12 cellular contexts compared by ENCODE assay signal in the genomic region with DNA sequence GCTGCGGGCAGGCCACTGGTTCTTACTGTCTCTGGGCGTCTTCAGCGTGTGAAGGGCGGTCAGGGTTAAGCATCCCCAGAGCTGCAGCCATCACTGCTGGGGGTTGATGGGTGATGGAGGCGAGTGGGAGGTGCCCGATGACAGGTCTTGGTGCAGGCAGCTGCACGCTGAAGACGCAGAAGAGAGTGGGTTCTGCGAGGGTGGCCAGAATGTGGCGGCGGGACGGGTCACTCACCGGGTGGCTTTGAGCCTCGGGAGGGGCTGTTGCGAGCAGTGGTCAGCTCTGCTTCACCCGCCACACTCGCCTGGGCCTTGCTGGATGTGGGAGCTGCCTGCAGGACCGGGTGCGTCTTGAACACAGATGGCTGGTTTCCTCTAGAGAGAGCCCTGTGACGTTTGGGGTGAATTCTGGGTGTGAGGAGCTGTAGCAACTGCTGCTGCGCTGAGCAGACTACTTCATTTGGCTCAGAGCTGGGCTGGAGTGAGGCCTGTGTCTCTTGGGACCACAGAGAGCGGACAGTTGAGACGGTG. TPM values are rescaled to one million over a fixed set of nuclear protein-coding genes. Genes with fewer than 3 reads are reported as not detected.
DNase-seq lines count a peak whose midpoint lies in the region; ATAC-seq and TF ChIP-seq lines count a peak whose summit lies in the region.
"Had no signal": no experiment of that assay in that cellular context is flagged by ENCODE, and none has a peak within 500 bp of the region (broad histone marks: within the 10 kb centered on the region; RNA-seq: fewer than 3 reads in every experiment).

No MANE protein-coding gene starts in this region.

- no peaks in the 10 kb centered on the region for H3K9me3 Mint-ChIP-seq in activated CD4-positive, alpha-beta T cell treated with anti-CD3 and anti-CD28 coated beads for 36 hours (ENCODE audit: low read depth)
- H3K9me3 Mint-ChIP-seq in activated CD8-positive, alpha-beta T cell treated with anti-CD3 and anti-CD28 coated beads for 36 hours: no peaks in the 10 kb centered on the region

- peak overlapping the region; percentile 83 for H3K27ac Mint-ChIP-seq in activated CD4-positive, alpha-beta T cell treated with anti-CD3 and anti-CD28 coated beads for 36 hours
- peak overlapping the region; percentile 90 for H3K27ac Mint-ChIP-seq in activated CD8-positive, alpha-beta T cell treated with anti-CD3 and anti-CD28 coated beads for 36 hours

- H3K9me3 ChIP-seq in heart left ventricle (no peaks in the 10 kb centered on the region), spleen (no peaks in the 10 kb centered on the region)
- H3K9me3 ChIP-seq: mucosa of descending colon had no signal

- TF ChIP-seq POLR2A in heart left ventricle (IDR thresholded peaks at IDR 0.05): no peak
- TF ChIP-seq POLR2A in spleen (IDR thresholded peaks at IDR 0.05): no peak

- TF ChIP-seq CTCF in activated CD8-positive, alpha-beta T cell treated with anti-CD3 and anti-CD28 coated beads for 36 hours (IDR thresholded peaks at IDR 0.05): no peak
- TF ChIP-seq CTCF in heart left ventricle (IDR thresholded peaks at IDR 0.05) (no peak), spleen (IDR thresholded peaks at IDR 0.05 in 8 of 11, conservative IDR thresholded peaks at IDR 0.05 in 3 of 11) (no peak)

- H3K36me3 ChIP-seq in heart left ventricle (peaks cover 0 to 4% (median 0%) of the 10 kb centered on the region in 9 donors), spleen (peaks cover 0 to 20% (median 0%) of the 10 kb centered on the region in 6 donors)

- H3K4me1 Mint-ChIP-seq in activated CD4-positive, alpha-beta T cell treated with anti-CD3 and anti-CD28 coated beads for 36 hours: peaks cover 68% of the 10 kb centered on the region
- peaks cover 67% of the 10 kb centered on the region for H3K4me1 Mint-ChIP-seq in activated CD8-positive, alpha-beta T cell treated with anti-CD3 and anti-CD28 coated beads for 36 hours (ENCODE audit: low read depth)

- no peak for ATAC-seq in activated CD4-positive, alpha-beta T cell treated with anti-CD3 and anti-CD28 coated beads for 36 hours
- no peak for ATAC-seq in activated CD8-positive, alpha-beta T cell treated with anti-CD3 and anti-CD28 coated beads for 36 hours
- ATAC-seq in heart left ventricle (peak in 3 of 4 donors; percentile 9 to 43 (median 30)), GM21529 (IDR thresholded peaks at IDR 0.05; ENCODE audit: unreplicated experiment) (no peak)

- H3K4me3 Mint-ChIP-seq in activated CD4-positive, alpha-beta T cell treated with anti-CD3 and anti-CD28 coated beads for 36 hours: no peak overlapping the region
- peak overlapping the region; percentile 63 for H3K4me3 Mint-ChIP-seq in activated CD8-positive, alpha-beta T cell treated with anti-CD3 and anti-CD28 coated beads for 36 hours

- 64 to 73% (median 71%) methylated on average over 23 of the region's 23 CpGs for WGBS in heart left ventricle, 4 donors
- WGBS in spleen, 5 donors: 76 to 89% (median 86%) methylated on average over 20 to 23 of the region's 23 CpGs

- no peaks in the 10 kb centered on the region for H3K27me3 Mint-ChIP-seq in activated CD4-positive, alpha-beta T cell treated with anti-CD3 and anti-CD28 coated beads for 36 hours
- H3K27me3 Mint-ChIP-seq in activated CD8-positive, alpha-beta T cell treated with anti-CD3 and anti-CD28 coated beads for 36 hours: no peaks in the 10 kb centered on the region

- DNase-seq in activated CD4-positive, alpha-beta T cell treated with anti-CD3 and anti-CD28 coated beads for 36 hours: peak; percentile 25
- DNase-seq in activated CD4-positive, alpha-beta T cell treated with anti-CD3 and anti-CD28 coated beads, Interleukin-2, amount 50 U/mL, for 4 hours: no peak
- DNase-seq in activated CD8-positive, alpha-beta T cell treated with anti-CD3 and anti-CD28 coated beads for 36 hours: no peak
- peak in 4 of 5 donors; percentile 48 to 76 (median 57) for DNase-seq in heart left ventricle
- DNase-seq in spleen: no peak
- DNase-seq in NCI-H187 (lab: John Stamatoyannopoulos, UW): no peak
- DNase-seq in hippocampal formation (lab: John Stamatoyannopoulos, UW): no peak
- DNase-seq: 8988T, GM23248, NCI-H774 had no signal

- H3K27ac ChIP-seq in heart left ventricle (peak overlapping the region in 5 of 12 donors; percentile 46 to 81 (median 63)), spleen (peak overlapping the region; percentile 41 to 79 (median 64))
- H3K27ac ChIP-seq: GM23248 had no signal

- H3K36me3 Mint-ChIP-seq in activated CD4-positive, alpha-beta T cell treated with anti-CD3 and anti-CD28 coated beads for 36 hours (ENCODE audit: low read depth): peaks cover 15% of the 10 kb centered on the region
- peaks cover 15% of the 10 kb centered on the region for H3K36me3 Mint-ChIP-seq in activated CD8-positive, alpha-beta T cell treated with anti-CD3 and anti-CD28 coated beads for 36 hours (ENCODE audit: low read depth)

- CTCF ChIA-PET in activated CD4-positive, alpha-beta T cell treated with anti-CD3 and anti-CD28 coated beads for 36 hours (lab: Charles Lee): interaction anchor here (0.5 to 2.5 kb wide), 5 partner anchors 18 to 233 kb away, joined by 3 to 14 read pairs (median 3); no protein-coding TSS in a partner anchor
- CTCF ChIA-PET in activated CD8-positive, alpha-beta T cell treated with anti-CD3 and anti-CD28 coated beads for 36 hours (lab: Charles Lee): interaction anchor here (1.0 to 3.9 kb wide), 8 partner anchors 8 to 104 kb away, joined by 3 to 23 read pairs (median 4); no protein-coding TSS in a partner anchor

- H3K27me3 ChIP-seq in heart left ventricle (no peaks in the 10 kb centered on the region), spleen (replicated peaks in 1 of 7) (no peaks in the 10 kb centered on the region)

- H3K4me1 ChIP-seq in heart left ventricle (peaks cover 5 to 76% (median 43%) of the 10 kb centered on the region in 12 donors), spleen (peaks cover 27 to 93% (median 71%) of the 10 kb centered on the region in 6 donors)

- POLR2A ChIA-PET in activated CD4-positive, alpha-beta T cell treated with anti-CD3 and anti-CD28 coated beads for 36 hours (lab: Charles Lee): interaction anchor here (1.2 kb wide), 1 partner anchor 20 kb away, joined by 4 read pairs; no protein-coding TSS in a partner anchor
- POLR2A ChIA-PET in activated CD8-positive, alpha-beta T cell treated with anti-CD3 and anti-CD28 coated beads for 36 hours (lab: Charles Lee): interaction anchor here (1.9 to 5.7 kb wide), 2 partner anchors 13 to 20 kb away, joined by 4 to 34 read pairs; no protein-coding TSS in a partner anchor

- intact Hi-C loops in activated CD4-positive, alpha-beta T cell treated with anti-CD3 and anti-CD28 coated beads for 36 hours (cut with DNase I, micrococcal nuclease): no loop called here
- intact Hi-C loops in activated CD8-positive, alpha-beta T cell treated with anti-CD3 and anti-CD28 coated beads for 36 hours (cut with micrococcal nuclease): no loop called here
- intact Hi-C loops in heart left ventricle (cut with DNase I) (no loop called here), spleen (cut with DNase I; ENCODE audit: low total_unique reads) (no loop called here)

- no peak overlapping the region for H3K4me3 ChIP-seq in heart left ventricle
- H3K4me3 ChIP-seq in spleen: peak overlapping the region in 1 of 8 donors; percentile 23
- H3K4me3 ChIP-seq: GM23248, mucosa of descending colon had no signal

RNA-seq across cellular contexts. Expression of a gene that starts 44.6 kb away (rescaled TPM):
- not detected for total RNA-seq in activated CD4-positive, alpha-beta T cell treated with anti-CD3 and anti-CD28 coated beads for 36 hours
- total RNA-seq in activated CD8-positive, alpha-beta T cell treated with anti-CD3 and anti-CD28 coated beads for 36 hours: not detected
- under 1 TPM in 2 of 9 donors, not detected in 7; 0.31 to 0.38 TPM for total RNA-seq in heart left ventricle
- polyA plus RNA-seq in heart left ventricle: under 1 TPM; 0.08 to 0.17 TPM
- total RNA-seq in spleen: under 1 TPM in 2 of 7 donors, not detected in 5; 0.12 to 0.13 TPM
- polyA plus RNA-seq in spleen: under 1 TPM; 0.05 to 0.16 (median 0.15) TPM
- total RNA-seq: GM23248, mucosa of descending colon had no signal

Comparison
In these comparisons a context has a peak if more than half of its experiments do, and no peak if none do; other contexts are left out.
1. DNase-seq: peak in activated CD4-positive, alpha-beta T cell treated with anti-CD3 and anti-CD28 coated beads for 36 hours (single experiment) and heart left ventricle (4 of 5); none in activated CD4-positive, alpha-beta T cell treated with anti-CD3 and anti-CD28 coated beads, Interleukin-2, amount 50 U/mL, for 4 hours (0 of 2), activated CD8-positive, alpha-beta T cell treated with anti-CD3 and anti-CD28 coated beads for 36 hours (single experiment), spleen (single experiment), NCI-H187 (0 of 2) and hippocampal formation (0 of 2).
2. ATAC-seq: peak in heart left ventricle (3 of 4); none in activated CD4-positive, alpha-beta T cell treated with anti-CD3 and anti-CD28 coated beads for 36 hours (single experiment), activated CD8-positive, alpha-beta T cell treated with anti-CD3 and anti-CD28 coated beads for 36 hours (single experiment) and GM21529 (single experiment).